25 cellular contexts compared by ENCODE assay signal in genomic region chr4:107893171-107894137, GRCh38. TPM values are rescaled to one million over a fixed set of nuclear protein-coding genes. Genes with fewer than 3 reads are reported as not detected.
DNase-seq lines count a peak whose midpoint lies in the region; ATAC-seq and TF ChIP-seq lines count a peak whose summit lies in the region.
"Had no signal": no experiment of that assay in that cellular context is flagged by ENCODE, and none has a peak within 500 bp of the region (broad histone marks: within the 10 kb centered on the region; RNA-seq: fewer than 3 reads in every experiment).

No MANE protein-coding gene starts in this region.

- CTCF ChIA-PET in activated CD8-positive, alpha-beta T cell treated with anti-CD3 and anti-CD28 coated beads for 36 hours (lab: Charles Lee), result interaction anchor here (2.1 kb wide), 1 partner anchor 20 kb away, joined by 8 read pairs; no protein-coding TSS in a partner anchor

- no peaks in the 10 kb centered on the region for H3K27me3 ChIP-seq in mesendoderm (ENCODE audit: insufficient read depth, low read length, poor library complexity)
- H3K27me3 ChIP-seq: body of pancreas, colonic mucosa, SJCRH30 had no signal

- H2BK5ac ChIP-seq in mesendoderm (ENCODE audit: low read length), result peak overlapping the region; percentile 23

- POLR2A ChIA-PET in activated CD8-positive, alpha-beta T cell treated with anti-CD3 and anti-CD28 coated beads for 36 hours (lab: Charles Lee), result no interaction called here

- no peak overlapping the region for H3K4me2 ChIP-seq in mesendoderm (ENCODE audit: low read length)

- no peak overlapping the region for H2BK15ac ChIP-seq in mesendoderm (replicated peaks; ENCODE audit: low read depth)

- no peak overlapping the region for H3K4me3 Mint-ChIP-seq in activated CD8-positive, alpha-beta T cell treated with anti-CD3 and anti-CD28 coated beads for 36 hours
- H3K4me3 Mint-ChIP-seq: activated CD4-positive, alpha-beta T cell treated with anti-CD3 and anti-CD28 coated beads for 36 hours; activated naive CD8-positive, alpha-beta T cell treated with anti-CD3 and anti-CD28 coated beads for 36 hours; activated T-helper 17 cell treated with anti-CD3 and anti-CD28 coated beads, Interleukin-2, amount 50 U/mL, for 72 hours; B cell; HFFc6 had no signal

- H3K4me1 Mint-ChIP-seq in activated CD8-positive, alpha-beta T cell treated with anti-CD3 and anti-CD28 coated beads for 36 hours (ENCODE audit: low read depth), result no peaks in the 10 kb centered on the region
- H3K4me1 Mint-ChIP-seq: activated naive CD8-positive, alpha-beta T cell treated with anti-CD3 and anti-CD28 coated beads for 36 hours; activated T-helper 17 cell treated with anti-CD3 and anti-CD28 coated beads, Interleukin-2, amount 50 U/mL, for 72 hours; B cell had no signal

- no peak overlapping the region for H4K8ac ChIP-seq in mesendoderm (ENCODE audit: low read depth, low read length)

- peak; percentile 24 for DNase-seq in DMS153 (lab: John Stamatoyannopoulos, UW)
- no peak for DNase-seq in DMS153 treated with DMSO at 0.1 percent for 48 hours (lab: John Stamatoyannopoulos, UW; ENCODE audit: unreplicated experiment)
- peak; percentile 34 for DNase-seq in amniotic epithelial cell (ENCODE audit: low read depth)
- DNase-seq in fibroblast of mammary gland (ENCODE audit: low read depth), result peak; percentile 70
- peak; percentile 28 for DNase-seq in mesendoderm
- DNase-seq in activated CD8-positive, alpha-beta T cell treated with anti-CD3 and anti-CD28 coated beads for 36 hours, result no peak
- no peak for DNase-seq in GF-D8 (lab: John Stamatoyannopoulos, UW)
- DNase-seq in NCI-H69 (lab: John Stamatoyannopoulos, UW), result no peak
- DNase-seq: activated CD4-positive, alpha-beta T cell treated with anti-CD3 and anti-CD28 coated beads for 36 hours; activated naive CD8-positive, alpha-beta T cell treated with anti-CD3 and anti-CD28 coated beads for 36 hours; Caco-2; colonic mucosa; EL; HFFc6; NCI-H1436 treated with DMSO at 0.1 percent for 48 hours; NCI-H2227 treated with DMSO at 0.1 percent for 48 hours; SJCRH30; stimulated activated CD4-positive, alpha-beta T cell treated with anti-CD3 and anti-CD28 coated beads, Interleukin-15, amount 100 ng/mL, for 24 hours; substantia nigra; T-helper 1 cell had no signal

- peak overlapping the region; percentile 9 for H3K27ac ChIP-seq in mesendoderm (ENCODE audit: low read depth, low read length)
- H3K27ac ChIP-seq: 22Rv1, body of pancreas, colonic mucosa, SJCRH30 had no signal

- no peaks in the 10 kb centered on the region for H3K79me2 ChIP-seq in mesendoderm (ENCODE audit: control insufficient read depth, insufficient read depth, low read length)

- H3K9me3 Mint-ChIP-seq in activated CD8-positive, alpha-beta T cell treated with anti-CD3 and anti-CD28 coated beads for 36 hours, result peaks cover 4% of the 10 kb centered on the region
- H3K9me3 Mint-ChIP-seq: activated T-helper 17 cell treated with anti-CD3 and anti-CD28 coated beads, Interleukin-2, amount 50 U/mL, for 72 hours had no signal

- H3K9ac ChIP-seq in mesendoderm (ENCODE audit: low read length), result no peak overlapping the region

- H3K4me3 ChIP-seq in fibroblast of mammary gland (ENCODE audit: control insufficient read depth, low read depth, low read length) (no peak overlapping the region), mesendoderm (ENCODE audit: low read length) (no peak overlapping the region)
- H3K4me3 ChIP-seq: body of pancreas, colonic mucosa, SJCRH30 had no signal

- H3K27me3 Mint-ChIP-seq in activated CD8-positive, alpha-beta T cell treated with anti-CD3 and anti-CD28 coated beads for 36 hours, result peaks cover 8% of the 10 kb centered on the region

- H4K5ac ChIP-seq in mesendoderm (ENCODE audit: low read length), result no peak overlapping the region

- intact Hi-C loops in activated CD8-positive, alpha-beta T cell treated with anti-CD3 and anti-CD28 coated beads for 36 hours (cut with micrococcal nuclease), result no loop called here

- ATAC-seq in activated CD8-positive, alpha-beta T cell treated with anti-CD3 and anti-CD28 coated beads for 36 hours, result no peak
- ATAC-seq: activated CD4-positive, alpha-beta T cell treated with anti-CD3 and anti-CD28 coated beads for 36 hours; activated T-helper 17 cell treated with anti-CD3 and anti-CD28 coated beads, Interleukin-2, amount 50 U/mL, for 72 hours; body of pancreas; Panc1 had no signal

- no peaks in the 10 kb centered on the region for H3K4me1 ChIP-seq in mesendoderm (ENCODE audit: control insufficient read depth, low read depth, low read length)
- H3K4me1 ChIP-seq: body of pancreas, colonic mucosa had no signal

- no peaks in the 10 kb centered on the region for H3K79me1 ChIP-seq in mesendoderm (ENCODE audit: low read length)

- no peaks in the 10 kb centered on the region for H3K36me3 Mint-ChIP-seq in activated CD8-positive, alpha-beta T cell treated with anti-CD3 and anti-CD28 coated beads for 36 hours (ENCODE audit: low read depth)

- no CpG with 5 or more reads among the region's 4 CpGs for WGBS in mesendoderm (ENCODE audit: extremely low coverage, insufficient coverage, low lambda C conversion rate)

- H3K36me3 ChIP-seq in mesendoderm (ENCODE audit: control insufficient read depth, insufficient read depth, low read length), result no peaks in the 10 kb centered on the region
- H3K36me3 ChIP-seq: colonic mucosa, SJCRH30 had no signal

- H3K18ac ChIP-seq in mesendoderm (ENCODE audit: low read length), result peak overlapping the region; percentile 51

- no peak overlapping the region for H3K27ac Mint-ChIP-seq in activated CD8-positive, alpha-beta T cell treated with anti-CD3 and anti-CD28 coated beads for 36 hours
- H3K27ac Mint-ChIP-seq: activated CD4-positive, alpha-beta T cell treated with anti-CD3 and anti-CD28 coated beads for 36 hours; activated naive CD8-positive, alpha-beta T cell treated with anti-CD3 and anti-CD28 coated beads for 36 hours; activated T-helper 17 cell treated with anti-CD3 and anti-CD28 coated beads, Interleukin-2, amount 50 U/mL, for 72 hours; B cell; HFFc6 had no signal

- no peak for TF ChIP-seq CTCF in fibroblast of mammary gland (conservative IDR thresholded peaks at IDR 0.05; ENCODE audit: control insufficient read depth, insufficient read depth, low read depth, low read length)
- no peak for TF ChIP-seq CTCF in activated CD8-positive, alpha-beta T cell treated with anti-CD3 and anti-CD28 coated beads for 36 hours (IDR thresholded peaks at IDR 0.05)

- no peak overlapping the region for H3K56ac ChIP-seq in mesendoderm (ENCODE audit: low read length)

- H2BK120ac ChIP-seq in mesendoderm (ENCODE audit: low read depth, low read length), result no peak overlapping the region

- peak overlapping the region; percentile 8 for H3K4ac ChIP-seq in mesendoderm (ENCODE audit: low read depth, low read length)

- H2AK5ac ChIP-seq in mesendoderm (ENCODE audit: low read length), result no peak overlapping the region

- H3K23ac ChIP-seq in mesendoderm (ENCODE audit: low read length), result no peak overlapping the region

RNA-seq across cellular contexts. Expression of gene CYP2U1, which starts 37.9 kb away (rescaled TPM):
- polyA plus RNA-seq in mesendoderm (2013, experiment 1 of 2), result 1.4 TPM
- 1.3 TPM for polyA plus RNA-seq in mesendoderm (2013, experiment 2 of 2)
- 1 to 10 TPM; 2.5 to 3.1 TPM for total RNA-seq in activated CD8-positive, alpha-beta T cell treated with anti-CD3 and anti-CD28 coated beads for 36 hours

Comparison
In these comparisons a context has a peak if more than half of its experiments do, and no peak if none do; other contexts are left out.
1. DNase-seq: peak in DMS153 (single experiment), amniotic epithelial cell (single experiment), fibroblast of mammary gland (single experiment) and mesendoderm (single experiment); none in DMS153 treated with DMSO at 0.1 percent for 48 hours (single experiment), activated CD8-positive, alpha-beta T cell treated with anti-CD3 and anti-CD28 coated beads for 36 hours (single experiment), GF-D8 (single experiment) and NCI-H69 (single experiment).